9 cellular contexts compared by ENCODE assay signal in genomic region chrX:13092455-13092941, GRCh38. TPM values are rescaled to one million over a fixed set of nuclear protein-coding genes. Genes with fewer than 3 reads are reported as not detected.
DNase-seq lines count a peak whose midpoint lies in the region; ATAC-seq and TF ChIP-seq lines count a peak whose summit lies in the region.
"Had no signal": no experiment of that assay in that cellular context is flagged by ENCODE, and none has a peak within 500 bp of the region (broad histone marks: within the 10 kb centered on the region; RNA-seq: fewer than 3 reads in every experiment).

No MANE protein-coding gene starts in this region.

- H3K9me3 ChIP-seq in stomach (no peaks in the 10 kb centered on the region), GM23248 (ENCODE audit: low read depth) (no peaks in the 10 kb centered on the region)

- no peak for TF ChIP-seq POLR2A in stomach (IDR thresholded peaks at IDR 0.05)

- H3K36me3 ChIP-seq in stomach = no peaks in the 10 kb centered on the region
- no peaks in the 10 kb centered on the region for H3K36me3 ChIP-seq in GM23248 (ENCODE audit: low read depth)

- H2AFZ ChIP-seq in GM23248 = no peak overlapping the region

- TF ChIP-seq CTCF in stomach (IDR thresholded peaks at IDR 0.05) = no peak

- peak; percentile 63 for ATAC-seq in HG03460 (IDR thresholded peaks at IDR 0.05; ENCODE audit: unreplicated experiment)
- peak; percentile 12 for ATAC-seq in left lobe of liver

- no peak overlapping the region for H3K9ac ChIP-seq in GM23248

- H3K9me2 ChIP-seq in GM23248 (ENCODE audit: insufficient read depth) = no peaks in the 10 kb centered on the region

- peak; percentile 4 for DNase-seq in NCI-H748 (lab: John Stamatoyannopoulos, UW; ENCODE audit: unreplicated experiment)
- DNase-seq in NCI-H748 treated with DMSO at 0.1 percent for 48 hours (lab: John Stamatoyannopoulos, UW) = no peak
- DNase-seq in activated CD8-positive, alpha-beta memory T cell treated with anti-CD3 and anti-CD28 coated beads for 24 hours = peak; percentile 79
- DNase-seq in left lobe of liver (ENCODE audit: low spot score) = no peak
- peak; percentile 48 for DNase-seq in stomach
- DNase-seq in GM23248 = no peak
- DNase-seq in occipital lobe (lab: John Stamatoyannopoulos, UW) = no peak

- H3F3A ChIP-seq in GM23248 (ENCODE audit: insufficient read depth) = 0 out of 2 replicates have a peak, but pooled peaks cover 6% of the 10 kb centered on the region

- no peak for TF ChIP-seq EP300 in stomach (IDR thresholded peaks at IDR 0.05)

- H4K20me1 ChIP-seq in GM23248 (ENCODE audit: insufficient read depth) = no peaks in the 10 kb centered on the region

- H3K27me3 ChIP-seq in stomach = no peaks in the 10 kb centered on the region
- H3K27me3 ChIP-seq in GM23248 (replicated peaks; ENCODE audit: insufficient read depth) = no peaks in the 10 kb centered on the region

- 62 to 78% (median 67%) methylated on average over 1 to 7 of the region's 7 CpGs for WGBS in stomach, 5 donors
- 93 to 100% methylated on average over 6 to 7 of the region's 7 CpGs for WGBS in GM23248 (ENCODE audit: low coverage in 1 of 2, low lambda C conversion rate in 2 of 2, missing lambda C conversion rate in 2 of 2), 2 experiments

- intact Hi-C loops in stomach (cut with DNase I; ENCODE audit: low total_unique reads) = no loop called here

- no peaks in the 10 kb centered on the region for H3K79me2 ChIP-seq in GM23248 (ENCODE audit: insufficient read depth)

- H3K4me2 ChIP-seq in GM23248 (ENCODE audit: unreplicated experiment) = no peak overlapping the region

- H3K4me1 ChIP-seq in stomach = peaks cover 0 to 25% (median 13%) of the 10 kb centered on the region in 4 donors
- H3K4me1 ChIP-seq in GM23248 (ENCODE audit: insufficient read depth) = peaks cover 8% of the 10 kb centered on the region; the same call in 1 of the 2 replicates

- in situ Hi-C loops in GM23248 (cut with MboI) = no loop called here

- H3K27ac ChIP-seq in stomach (peak overlapping the region in 4 of 5 donors; percentile 66 to 86 (median 77)), GM23248 (no peak overlapping the region)
- H3K27ac ChIP-seq: 22Rv1 had no signal

- H3K4me3 ChIP-seq in stomach = no peak overlapping the region
- H3K4me3 ChIP-seq in GM23248 = no peak overlapping the region

RNA-seq across cellular contexts. Expression of gene FAM9C, which starts 48.1 kb away (rescaled TPM):
- total RNA-seq in left lobe of liver = not detected
- under 1 TPM in 1 of 5 donors, not detected in 4; 0.18 TPM for total RNA-seq in stomach
- under 1 TPM in 1 of 3 donors, not detected in 2; 0.31 TPM for polyA plus RNA-seq in stomach
- total RNA-seq in GM23248 (2014; rRNA removed; shearing (Covaris generic)) = not detected in 2 replicates
- not detected in 2 replicates for polyA plus RNA-seq in GM23248 (2016; fragmentation: Nextera tagmentation; extraction: Ambion mirVana)
- 0.31 TPM for total RNA-seq in occipital lobe

Comparison
In these comparisons a context has a peak if more than half of its experiments do, and no peak if none do; other contexts are left out.
1. DNase-seq: peak in NCI-H748 (single experiment), activated CD8-positive, alpha-beta memory T cell treated with anti-CD3 and anti-CD28 coated beads for 24 hours (single experiment) and stomach (single experiment); none in NCI-H748 treated with DMSO at 0.1 percent for 48 hours (single experiment), left lobe of liver (single experiment), GM23248 (single experiment) and occipital lobe (single experiment).